In the genomic region with DNA sequence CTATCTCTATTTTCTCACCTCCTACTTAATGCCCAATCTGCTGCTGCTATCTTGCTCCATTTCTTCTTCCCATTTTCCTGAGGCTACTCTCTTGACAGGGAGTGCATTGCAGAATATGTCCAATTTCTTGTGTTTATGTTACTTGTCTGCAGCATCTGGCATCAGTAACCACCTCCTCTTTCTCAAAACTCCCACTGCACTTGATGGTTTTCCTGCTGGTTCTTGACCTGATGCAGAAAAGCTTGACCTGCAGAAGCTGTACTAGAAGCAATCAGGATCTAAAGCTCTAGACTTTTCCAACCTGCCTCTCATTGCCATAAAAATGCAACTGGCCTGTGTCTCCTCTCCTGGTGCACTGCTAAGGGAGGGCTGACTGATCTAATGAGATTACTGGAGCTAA, we compare ENCODE assay signal across 33 cellular contexts.
"Had no signal": no experiment of that assay in that cellular context is flagged by ENCODE, and none has a peak within 500 bp of the region (broad histone marks: within the 10 kb centered on the region; RNA-seq: fewer than 3 reads in every experiment).

No MANE protein-coding gene starts in this region.

- H3K27me3 Mint-ChIP-seq: dendritic cell treated with granulocyte-macrophage colony-stimulating factor and Interleukin-4, amounts not matched to agents 40 ng/mL and 50 ng/mL, for 4 days; progenitor cell of endocrine pancreas had no signal

- H3K36me3 ChIP-seq: colonic mucosa, gastrocnemius medialis, heart right ventricle, lower lobe of right lung, neural progenitor cell, right lobe of liver, suprapubic skin, transverse colon, upper lobe of right lung had no signal

- H3K4me1 Mint-ChIP-seq: endodermal cell had no signal

- H3K4me1 ChIP-seq: colonic mucosa, neural progenitor cell, parathyroid adenoma had no signal

- H3K9me3 Mint-ChIP-seq: central memory CD8-positive, alpha-beta T cell; dendritic cell treated with granulocyte-macrophage colony-stimulating factor and Interleukin-4, amounts not matched to agents 40 ng/mL and 50 ng/mL, for 4 days; endodermal cell; nephron; stimulated activated naive CD8-positive, alpha-beta T cell treated with anti-CD3 and anti-CD28 coated beads, Interleukin-15, amount 100 ng/mL, for 72 hours had no signal

- ATAC-seq: esophagus mucosa; gastrocnemius medialis; heart right ventricle; left colon; left ventricle myocardium superior; lower lobe of right lung; mucosa of descending colon; naive thymus-derived CD4-positive, alpha-beta T cell; right lobe of liver; stimulated activated naive CD8-positive, alpha-beta T cell treated with anti-CD3 and anti-CD28 coated beads, Interleukin-15, amount 100 ng/mL, for 72 hours; upper lobe of right lung had no signal

- H3K27me3 ChIP-seq: colonic mucosa, gastrocnemius medialis, heart right ventricle, neural progenitor cell, right lobe of liver, suprapubic skin, transverse colon, upper lobe of right lung had no signal

- H3K36me3 Mint-ChIP-seq: naive thymus-derived CD4-positive, alpha-beta T cell; neural progenitor cell had no signal

- DNase-seq: colonic mucosa; effector CD8-positive, alpha-beta T cell; endodermal cell; foreskin fibroblast; gastrocnemius medialis; heart right ventricle; hippocampal formation; islet precursor cell; kidney glomerular epithelial cell; left colon; left ventricle myocardium superior; lower lobe of right lung; mucosa of descending colon; naive thymus-derived CD4-positive, alpha-beta T cell; right lobe of liver; stimulated activated CD4-positive, alpha-beta T cell treated with anti-CD3 and anti-CD28 coated beads, Interleukin-12 subunit alpha, Interleukin-12 subunit beta, amount 100 ng/mL, for 4 hours; stimulated activated CD4-positive, alpha-beta T cell treated with anti-CD3 and anti-CD28 coated beads, Interleukin-1b, Interleukin-23, amount 100 ng/mL, for 48 hours; stimulated activated CD4-positive, alpha-beta T cell treated with anti-CD3 and anti-CD28 coated beads, Interleukin-4, amount 100 ng/mL, for 1 hour; stimulated activated CD8-positive, alpha-beta memory T cell treated with anti-CD3 and anti-CD28 coated beads, Interleukin-4, amount 100 ng/mL, for 48 hours; stimulated activated naive CD4-positive, alpha-beta T cell; stimulated activated naive CD8-positive, alpha-beta T cell treated with anti-CD3 and anti-CD28 coated beads, Interleukin-15, amount 100 ng/mL, for 72 hours; transverse colon; upper lobe of right lung had no signal

- H3K27ac ChIP-seq: colonic mucosa, epithelial cell of prostate, gastrocnemius medialis, lower lobe of right lung, neural progenitor cell, parathyroid adenoma, right lobe of liver, suprapubic skin, upper lobe of right lung had no signal

- H3K4me3 ChIP-seq: colonic mucosa, gastrocnemius medialis, heart right ventricle, lower lobe of right lung, mucosa of descending colon, neural progenitor cell, right lobe of liver, smooth muscle cell, suprapubic skin, transverse colon, upper lobe of right lung had no signal

- H3K27ac Mint-ChIP-seq: dendritic cell treated with granulocyte-macrophage colony-stimulating factor and Interleukin-4, amounts not matched to agents 40 ng/mL and 50 ng/mL, for 4 days; endodermal cell; naive thymus-derived CD4-positive, alpha-beta T cell; nephron; neural progenitor cell; progenitor cell of endocrine pancreas; stimulated activated naive CD8-positive, alpha-beta T cell treated with anti-CD3 and anti-CD28 coated beads, Interleukin-15, amount 100 ng/mL, for 72 hours had no signal

- H3K4me3 Mint-ChIP-seq: central memory CD8-positive, alpha-beta T cell; dendritic cell treated with granulocyte-macrophage colony-stimulating factor and Interleukin-4, amounts not matched to agents 40 ng/mL and 50 ng/mL, for 4 days; endodermal cell; naive thymus-derived CD4-positive, alpha-beta T cell; nephron; neural progenitor cell; stimulated activated naive CD8-positive, alpha-beta T cell treated with anti-CD3 and anti-CD28 coated beads, Interleukin-15, amount 100 ng/mL, for 72 hours had no signal

- H3K9me3 ChIP-seq: colonic mucosa, gastrocnemius medialis, heart right ventricle, lower lobe of right lung, mucosa of descending colon, right lobe of liver, suprapubic skin, transverse colon, upper lobe of right lung had no signal
